In genomic region chr1:43172532-43172972, GRCh38 we compare ENCODE assay signal across 1 cellular context.
TF ChIP-seq lines count a peak whose summit lies in the region.

No MANE protein-coding gene starts in this region.

TF ChIP-seq in HepG2, 621 proteins besides CTCF, POLR2A, EP300 and RAD21 (continued from another document and continues in another):
- peak; percentile 80; the same call in 1 of the 2 replicates for TF ChIP-seq PLSCR1 (CRISPR knock-in tag; IDR thresholded peaks at IDR 0.05; ENCODE audit: borderline replicate concordance)
- TF ChIP-seq ZNF557 (CRISPR knock-in tag; IDR thresholded peaks at IDR 0.05): 0 out of 2 replicates have a peak, but pooled peaks have one; percentile 53
- TF ChIP-seq AGO2 (optimal IDR thresholded peaks at IDR 0.05; ENCODE audit: low read depth, low read length): no peak
- TF ChIP-seq CREB1 (IDR thresholded peaks at IDR 0.05): no peak
- TF ChIP-seq CREB1 (CRISPR knock-in tag; IDR thresholded peaks at IDR 0.05): peak; percentile 27; the same call in 1 of the 2 replicates
- TF ChIP-seq ZNF30 (CRISPR knock-in tag; IDR thresholded peaks at IDR 0.05): peak; percentile 92
- 0 out of 2 replicates have a peak, but pooled peaks have one; percentile 46 for TF ChIP-seq ZNF775 (CRISPR knock-in tag; IDR thresholded peaks at IDR 0.05; ENCODE audit: borderline replicate concordance)
- TF ChIP-seq MNT (IDR thresholded peaks at IDR 0.05): no peak
- TF ChIP-seq ZNF816 (CRISPR knock-in tag; IDR thresholded peaks at IDR 0.05; ENCODE audit: borderline replicate concordance): no peak
- TF ChIP-seq SMARCC2 (IDR thresholded peaks at IDR 0.05): no peak
- TF ChIP-seq KDM5A (IDR thresholded peaks at IDR 0.05; ENCODE audit: borderline replicate concordance, low read length): 0 out of 2 replicates have a peak, but pooled peaks have one; percentile 13
- TF ChIP-seq RARA (CRISPR knock-in tag; IDR thresholded peaks at IDR 0.05): peak; percentile 24; the same call in 1 of the 2 replicates
- TF ChIP-seq ZNF484 (CRISPR knock-in tag; IDR thresholded peaks at IDR 0.05; ENCODE audit: borderline replicate concordance, low read depth): no peak
- no peak for TF ChIP-seq CEBPZ (IDR thresholded peaks at IDR 0.05; ENCODE audit: low read length)
- no peak for TF ChIP-seq ZNF776 (CRISPR knock-in tag; IDR thresholded peaks at IDR 0.05)
- no peak for TF ChIP-seq ATM (IDR thresholded peaks at IDR 0.05; ENCODE audit: borderline replicate concordance)
- 0 out of 2 replicates have a peak, but pooled peaks have one; percentile 54 for TF ChIP-seq NAIF1 (CRISPR knock-in tag; IDR thresholded peaks at IDR 0.05; ENCODE audit: borderline replicate concordance)
- TF ChIP-seq CREB3 (CRISPR knock-in tag; IDR thresholded peaks at IDR 0.05): no peak
- 0 out of 2 replicates have a peak, but pooled peaks have one; percentile 6 for TF ChIP-seq ZBTB46 (CRISPR knock-in tag; IDR thresholded peaks at IDR 0.05; ENCODE audit: borderline replicate concordance)
- TF ChIP-seq UBTF (CRISPR knock-in tag; IDR thresholded peaks at IDR 0.05): no peak
- TF ChIP-seq BRF2 (CRISPR knock-in tag; IDR thresholded peaks at IDR 0.05): no peak
- 0 out of 2 replicates have a peak, but pooled peaks have one; percentile 10 for TF ChIP-seq HNF1B (CRISPR knock-in tag; IDR thresholded peaks at IDR 0.05)
- TF ChIP-seq ZNF263 (CRISPR knock-in tag; IDR thresholded peaks at IDR 0.05): peak; percentile 81
- no peak for TF ChIP-seq AGO1 (IDR thresholded peaks at IDR 0.05; ENCODE audit: low read depth, low read length, poor library complexity, severe bottlenecking)
- no peak for TF ChIP-seq HNRNPL (IDR thresholded peaks at IDR 0.05; ENCODE audit: low read depth, low read length)
- no peak; the same call in 1 of the 2 replicates for TF ChIP-seq ZMAT3 (CRISPR knock-in tag; conservative IDR thresholded peaks at IDR 0.05)
- TF ChIP-seq ZNF281 (CRISPR knock-in tag; IDR thresholded peaks at IDR 0.05; ENCODE audit: borderline replicate concordance): no peak
- TF ChIP-seq ZNF264 (CRISPR knock-in tag; IDR thresholded peaks at IDR 0.05): peak; percentile 58
- TF ChIP-seq FOXO4 (CRISPR knock-in tag; conservative IDR thresholded peaks at IDR 0.05): 0 out of 2 replicates have a peak, but pooled peaks have one; percentile 83
- TF ChIP-seq ZGPAT (CRISPR knock-in tag; IDR thresholded peaks at IDR 0.05): 0 out of 2 replicates have a peak, but pooled peaks have one; percentile 2
- peak; percentile 41; the same call in 1 of the 2 replicates for TF ChIP-seq ZMYM2 (CRISPR knock-in tag; IDR thresholded peaks at IDR 0.05)
